18 cellular contexts compared by ENCODE assay signal in the genomic region with DNA sequence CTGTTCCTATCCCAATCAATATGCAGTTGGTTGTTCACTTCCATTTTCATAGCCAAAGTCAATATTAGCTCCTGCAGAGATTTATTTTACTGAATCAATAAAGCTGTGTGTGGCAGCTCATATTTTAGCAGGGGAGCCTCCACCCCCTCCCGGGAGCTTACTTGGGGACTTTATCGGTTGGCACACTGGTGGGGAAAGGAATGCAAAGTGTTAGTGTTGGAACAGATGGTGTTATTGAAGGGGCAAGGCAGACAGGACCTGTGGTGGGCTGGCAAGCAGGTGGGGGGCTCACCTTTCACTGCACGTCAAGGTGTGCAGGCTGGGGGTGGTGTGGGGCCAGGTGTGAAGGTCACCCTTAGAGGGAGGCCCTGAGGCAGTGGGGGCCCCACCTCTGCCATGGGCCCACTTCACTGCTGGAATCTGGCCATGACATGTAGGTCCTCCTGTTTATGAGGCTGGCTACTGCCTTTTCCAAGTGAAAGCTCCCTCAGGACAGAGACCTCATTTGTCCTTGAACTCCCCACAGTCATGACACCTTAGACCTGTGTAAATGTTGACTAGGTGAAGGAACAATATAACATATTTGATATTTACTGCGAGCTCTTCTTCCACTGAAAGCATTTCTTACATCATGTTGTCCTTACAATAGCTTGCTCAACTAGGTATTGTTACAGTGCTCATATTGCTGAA. TPM values are rescaled to one million over a fixed set of nuclear protein-coding genes. Genes with fewer than 3 reads are reported as not detected.
DNase-seq lines count a peak whose midpoint lies in the region; ATAC-seq and TF ChIP-seq lines count a peak whose summit lies in the region.
"Had no signal": no experiment of that assay in that cellular context is flagged by ENCODE, and none has a peak within 500 bp of the region (broad histone marks: within the 10 kb centered on the region; RNA-seq: fewer than 3 reads in every experiment).

No MANE protein-coding gene starts in this region.

- H3K23ac ChIP-seq in neuronal stem cell (ENCODE audit: low read depth, low read length, poor library complexity): no peak overlapping the region

- H3K4me3 ChIP-seq in fibroblast of lung (replicated peaks in 1 of 4; ENCODE audit: control extremely low read depth in 1 of 4, insufficient read depth in 1 of 4, low read depth in 3 of 4, low read length in 4 of 4) (no peak overlapping the region), neuronal stem cell (ENCODE audit: low read length in 2 of 2) (no peak overlapping the region)
- H3K4me3 ChIP-seq: sigmoid colon, tibial artery had no signal

- no peaks in the 10 kb centered on the region for H3K79me2 ChIP-seq in fibroblast of lung (ENCODE audit: control insufficient read depth, insufficient read depth, low read length)

- H3K18ac ChIP-seq in neuronal stem cell (ENCODE audit: low read length): no peak overlapping the region

- no peak overlapping the region for H3K27ac ChIP-seq in fibroblast of lung (ENCODE audit: insufficient read depth, low read length)
- H3K27ac ChIP-seq in neuronal stem cell (replicated peaks; ENCODE audit: low read length): no peak overlapping the region
- H3K27ac ChIP-seq: sigmoid colon, tibial artery had no signal

- H2AK5ac ChIP-seq in neuronal stem cell (ENCODE audit: low read depth, low read length): no peak overlapping the region

- peak; percentile 20 for DNase-seq in DMS79 treated with DMSO at 0.1 percent for 48 hours (lab: John Stamatoyannopoulos, UW)
- no peak for DNase-seq in DMS79 (lab: John Stamatoyannopoulos, UW)
- DNase-seq in NCI-H2171 treated with DMSO at 0.1 percent for 48 hours (lab: John Stamatoyannopoulos, UW): peak; percentile 68
- no peak for DNase-seq in fibroblast of lung (ENCODE audit: low read depth in 2 of 2)
- DNase-seq in progenitor cell of endocrine pancreas (ENCODE audit: low spot score, unreplicated experiment): no peak
- no peak for DNase-seq in neuronal stem cell (ENCODE audit: low spot score)
- no peak for DNase-seq in activated CD4-positive, alpha-beta T cell treated with anti-CD3 and anti-CD28 coated beads, Interleukin-2, amount 10 ng/mL, durations not matched to agents 7 days and 5 days
- DNase-seq: activated naive CD4-positive, alpha-beta T cell treated with anti-CD3 and anti-CD28 coated beads for 36 hours; CD4-positive, alpha-beta memory T cell; MV-4-11; NCI-H226; sigmoid colon; stimulated activated CD4-positive, alpha-beta T cell treated with anti-CD3 and anti-CD28 coated beads, Interleukin-2, amount 100 ng/mL, for 24 hours; tibial artery had no signal

- H3K36me3 Mint-ChIP-seq in progenitor cell of endocrine pancreas (ENCODE audit: insufficient read depth): peaks cover 8% of the 10 kb centered on the region
- peaks cover 8% of the 10 kb centered on the region for H3K36me3 Mint-ChIP-seq in activated CD4-positive, alpha-beta T cell treated with anti-CD3 and anti-CD28 coated beads, Interleukin-2, amount 10 ng/mL, durations not matched to agents 7 days and 5 days (ENCODE audit: low read depth)

- WGBS in neuronal stem cell (ENCODE audit: extremely low coverage in 2 of 2, insufficient read length in 2 of 2, insufficient replicate concordance in 1 of 2), 2 donors: no CpG with 5 or more reads among the region's 4 CpGs

- peaks cover 19% of the 10 kb centered on the region for H3K4me1 Mint-ChIP-seq in progenitor cell of endocrine pancreas (ENCODE audit: low read depth)
- H3K4me1 Mint-ChIP-seq in activated CD4-positive, alpha-beta T cell treated with anti-CD3 and anti-CD28 coated beads, Interleukin-2, amount 10 ng/mL, durations not matched to agents 7 days and 5 days: no peaks in the 10 kb centered on the region
- H3K4me1 Mint-ChIP-seq: CD4-positive, alpha-beta memory T cell had no signal

- no peaks in the 10 kb centered on the region for H3K27me3 Mint-ChIP-seq in progenitor cell of endocrine pancreas
- H3K27me3 Mint-ChIP-seq in activated CD4-positive, alpha-beta T cell treated with anti-CD3 and anti-CD28 coated beads, Interleukin-2, amount 10 ng/mL, durations not matched to agents 7 days and 5 days: no peaks in the 10 kb centered on the region
- H3K27me3 Mint-ChIP-seq: CD4-positive, alpha-beta memory T cell; memory B cell had no signal

- H3K9me3 Mint-ChIP-seq in progenitor cell of endocrine pancreas (ENCODE audit: low read depth): no peaks in the 10 kb centered on the region
- H3K9me3 Mint-ChIP-seq in activated CD4-positive, alpha-beta T cell treated with anti-CD3 and anti-CD28 coated beads, Interleukin-2, amount 10 ng/mL, durations not matched to agents 7 days and 5 days: no peaks in the 10 kb centered on the region
- H3K9me3 Mint-ChIP-seq: activated naive CD4-positive, alpha-beta T cell treated with anti-CD3 and anti-CD28 coated beads for 36 hours; memory B cell; neural crest cell; T-helper 1 cell treated with Interleukin-12 subunit alpha and Interleukin-12 subunit beta and Interleukin-4 antibody, amounts not matched to agents 30 μg/mL and 1 μg/mL, for 36 hours had no signal

- H4K8ac ChIP-seq in neuronal stem cell (ENCODE audit: low read depth, low read length): no peak overlapping the region

- H4K91ac ChIP-seq in neuronal stem cell (ENCODE audit: low read depth, low read length, poor library complexity): no peak overlapping the region

- peaks cover 1% of the 10 kb centered on the region for H4K20me1 ChIP-seq in fibroblast of lung (ENCODE audit: control insufficient read depth, extremely low read depth, insufficient read depth, low read length)

- H2BK5ac ChIP-seq in neuronal stem cell (ENCODE audit: low read length): no peak overlapping the region

- H3K4me3 Mint-ChIP-seq in progenitor cell of endocrine pancreas (ENCODE audit: low read depth): peak overlapping the region; percentile 7
- no peak overlapping the region for H3K4me3 Mint-ChIP-seq in activated CD4-positive, alpha-beta T cell treated with anti-CD3 and anti-CD28 coated beads, Interleukin-2, amount 10 ng/mL, durations not matched to agents 7 days and 5 days
- H3K4me3 Mint-ChIP-seq: activated naive CD4-positive, alpha-beta T cell treated with anti-CD3 and anti-CD28 coated beads for 36 hours; CD4-positive, alpha-beta memory T cell; memory B cell; neural crest cell; T-helper 1 cell treated with Interleukin-12 subunit alpha and Interleukin-12 subunit beta and Interleukin-4 antibody, amounts not matched to agents 30 μg/mL and 1 μg/mL, for 36 hours had no signal

- H3K27me3 ChIP-seq in fibroblast of lung (ENCODE audit: control insufficient read depth, insufficient read depth, low read length) (no peaks in the 10 kb centered on the region), neuronal stem cell (ENCODE audit: control insufficient read depth in 3 of 3, insufficient read depth in 3 of 3, low read depth in 1 of 3, low read length in 3 of 3) (no peaks in the 10 kb centered on the region)
- H3K27me3 ChIP-seq: sigmoid colon, tibial artery had no signal

- H3K27ac Mint-ChIP-seq in progenitor cell of endocrine pancreas: peak overlapping the region; percentile 53
- no peak overlapping the region for H3K27ac Mint-ChIP-seq in activated CD4-positive, alpha-beta T cell treated with anti-CD3 and anti-CD28 coated beads, Interleukin-2, amount 10 ng/mL, durations not matched to agents 7 days and 5 days
- H3K27ac Mint-ChIP-seq: activated naive CD4-positive, alpha-beta T cell treated with anti-CD3 and anti-CD28 coated beads for 36 hours; CD4-positive, alpha-beta memory T cell; memory B cell; T-helper 1 cell treated with Interleukin-12 subunit alpha and Interleukin-12 subunit beta and Interleukin-4 antibody, amounts not matched to agents 30 μg/mL and 1 μg/mL, for 36 hours had no signal

- ATAC-seq in HG03280 (IDR thresholded peaks at IDR 0.05; ENCODE audit: unreplicated experiment): no peak

- no peak overlapping the region for H2BK12ac ChIP-seq in neuronal stem cell (ENCODE audit: low read length)

- H3K36me3 ChIP-seq in fibroblast of lung (ENCODE audit: control insufficient read depth, insufficient read depth, low read length) (peaks cover 18% of the 10 kb centered on the region), neuronal stem cell (replicated peaks in 1 of 2; ENCODE audit: control insufficient read depth in 2 of 2, insufficient read depth in 2 of 2, low read length in 2 of 2) (peaks cover 0 to 84% of the 10 kb centered on the region in 2 donors)

- H2BK120ac ChIP-seq in neuronal stem cell (ENCODE audit: low read depth, low read length): no peak overlapping the region

- TF ChIP-seq CTCF in fibroblast of lung (conservative IDR thresholded peaks at IDR 0.05 in 1 of 2, IDR thresholded peaks at IDR 0.05 in 1 of 2; ENCODE audit: low read depth in 1 of 2, low read length in 2 of 2): no peak
- TF ChIP-seq CTCF in progenitor cell of endocrine pancreas (IDR thresholded peaks at IDR 0.05; ENCODE audit: unreplicated experiment): no peak

- H3K9ac ChIP-seq in fibroblast of lung (ENCODE audit: insufficient read depth, low read length) (peak overlapping the region; percentile 2), neuronal stem cell (ENCODE audit: low read depth, low read length, poor library complexity) (no peak overlapping the region)

- no peaks in the 10 kb centered on the region for H3K79me1 ChIP-seq in neuronal stem cell (ENCODE audit: low read depth, low read length)

- H3K14ac ChIP-seq in neuronal stem cell (ENCODE audit: low read length): no peak overlapping the region

- POLR2A ChIA-PET in activated CD4-positive, alpha-beta T cell treated with anti-CD3 and anti-CD28 coated beads, Interleukin-2, amount 10 ng/mL, durations not matched to agents 7 days and 5 days (lab: Charles Lee): interaction anchor here (0.5 kb wide), 1 partner anchor 306 kb away, joined by 4 read pairs; no protein-coding TSS in a partner anchor

- no peaks in the 10 kb centered on the region for H3K4me1 ChIP-seq in fibroblast of lung (ENCODE audit: control insufficient read depth, extremely low read depth, insufficient read depth, low read length)
- H3K4me1 ChIP-seq in neuronal stem cell (ENCODE audit: control insufficient read depth in 2 of 2, insufficient read depth in 1 of 2, low read depth in 1 of 2, low read length in 2 of 2): peaks cover 21 to 29% of the 10 kb centered on the region in 2 donors

- H3K9me3 ChIP-seq in fibroblast of lung (ENCODE audit: control insufficient read depth, insufficient read depth, low read depth, low read length) (no peaks in the 10 kb centered on the region), neuronal stem cell (replicated peaks in 1 of 2; ENCODE audit: control insufficient read depth in 2 of 2, insufficient read depth in 1 of 2, low read depth in 1 of 2, low read length in 2 of 2) (no peaks in the 10 kb centered on the region)
- H3K9me3 ChIP-seq: sigmoid colon, tibial artery had no signal

- H2AFZ ChIP-seq in fibroblast of lung (ENCODE audit: low read length) (no peak overlapping the region), neuronal stem cell (ENCODE audit: low read length) (no peak overlapping the region)

- CTCF ChIA-PET in activated CD4-positive, alpha-beta T cell treated with anti-CD3 and anti-CD28 coated beads, Interleukin-2, amount 10 ng/mL, durations not matched to agents 7 days and 5 days (lab: Charles Lee): interaction anchor here (0.5 to 1.8 kb wide), 4 partner anchors 13 to 889 kb away, joined by 3 to 4 read pairs (median 4); no protein-coding TSS in a partner anchor

- H3K4me2 ChIP-seq in fibroblast of lung (ENCODE audit: extremely low read depth, insufficient read depth, low read length) (no peak overlapping the region), neuronal stem cell (ENCODE audit: insufficient read depth, low read length, poor library complexity, severe bottlenecking) (no peak overlapping the region)

- H2BK15ac ChIP-seq in neuronal stem cell (ENCODE audit: low read length): no peak overlapping the region

- no peak overlapping the region for H3K4ac ChIP-seq in neuronal stem cell (ENCODE audit: low read length)

RNA-seq across cellular contexts. Expression of a gene that starts 44.0 kb away (rescaled TPM):
- total RNA-seq in fibroblast of lung (39.3 and 45.4 TPM in 2 replicates), progenitor cell of endocrine pancreas (13.9 and 14.0 TPM in 2 replicates)
- polyA plus RNA-seq in fibroblast of lung: 39.4 and 52.7 TPM in 2 replicates
- 23.8 and 28.1 TPM in 2 replicates for polyA plus RNA-seq in fibroblast of lung (2012)
- polyA minus RNA-seq in fibroblast of lung (ENCODE audit: low replicate concordance): 10.0 and 12.8 TPM in 2 replicates
- polyA plus RNA-seq in neuronal stem cell (2013, experiment 1 of 2): 14.3 TPM
- polyA plus RNA-seq in neuronal stem cell (2013, experiment 2 of 2): 13.4 TPM
- total RNA-seq in activated CD4-positive, alpha-beta T cell treated with anti-CD3 and anti-CD28 coated beads, Interleukin-2, amount 10 ng/mL, durations not matched to agents 7 days and 5 days: 10 to 100 TPM; 13.8 to 15.8 TPM

Comparison
In these comparisons a context has a peak if more than half of its experiments do, and no peak if none do; other contexts are left out.
1. DNase-seq: peak in DMS79 treated with DMSO at 0.1 percent for 48 hours (single experiment) and NCI-H2171 treated with DMSO at 0.1 percent for 48 hours (single experiment); none in DMS79 (single experiment), fibroblast of lung (0 of 2), progenitor cell of endocrine pancreas (single experiment), neuronal stem cell (single experiment) and activated CD4-positive, alpha-beta T cell treated with anti-CD3 and anti-CD28 coated beads, Interleukin-2, amount 10 ng/mL, durations not matched to agents 7 days and 5 days (single experiment).